ENCODE assay signal across 18 cellular contexts in genomic region chr2:120208381-120209353, GRCh38. TPM values are rescaled to one million over a fixed set of nuclear protein-coding genes. Genes with fewer than 3 reads are reported as not detected.
A peak's percentile ranks its signal among the peaks of the same experiment; 100 is the strongest.
DNase-seq lines count a peak whose midpoint lies in the region; ATAC-seq and TF ChIP-seq lines count a peak whose summit lies in the region.
"Had no signal": no experiment of that assay in that cellular context is flagged by ENCODE, and none has a peak within 500 bp of the region (broad histone marks: within the 10 kb centered on the region; RNA-seq: fewer than 3 reads in every experiment).

No MANE protein-coding gene starts in this region.

- peak overlapping the region; percentile 38 for H3K27ac Mint-ChIP-seq in activated CD4-positive, alpha-beta T cell treated with anti-CD3 and anti-CD28 coated beads, Interleukin-2, amount 10 ng/mL, durations not matched to agents 24 days and 14 days
- peak overlapping the region; percentile 74 for H3K27ac Mint-ChIP-seq in activated T-helper 17 cell treated with anti-CD3 and anti-CD28 coated beads, Interleukin-2, amount 50 U/mL, for 72 hours
- no peak overlapping the region for H3K27ac Mint-ChIP-seq in GM23338

- H3K36me3 Mint-ChIP-seq in activated CD4-positive, alpha-beta T cell treated with anti-CD3 and anti-CD28 coated beads, Interleukin-2, amount 10 ng/mL, durations not matched to agents 24 days and 14 days (ENCODE audit: low read depth), result peaks cover 3% of the 10 kb centered on the region
- no peaks in the 10 kb centered on the region for H3K36me3 Mint-ChIP-seq in activated T-helper 17 cell treated with anti-CD3 and anti-CD28 coated beads, Interleukin-2, amount 50 U/mL, for 72 hours (ENCODE audit: low read depth)
- H3K36me3 Mint-ChIP-seq in GM23338 (ENCODE audit: low read depth), result no peaks in the 10 kb centered on the region

- no peak overlapping the region for H2AFZ ChIP-seq in GM23338

- H3K79me2 ChIP-seq in GM23338 (replicated peaks; ENCODE audit: insufficient read depth), result no peaks in the 10 kb centered on the region

- H3K9ac ChIP-seq in BLaER1 treated with 17β-estradiol and CSF1 and Interleukin-3, amounts not matched to agents 10 nM and 100 nM, result no peak overlapping the region

- no peaks in the 10 kb centered on the region for H3K27me3 ChIP-seq in BLaER1 treated with 17β-estradiol and CSF1 and Interleukin-3, amounts not matched to agents 10 nM and 100 nM
- H3K27me3 ChIP-seq in neutrophil, result no peaks in the 10 kb centered on the region
- no peaks in the 10 kb centered on the region for H3K27me3 ChIP-seq in GM23338 (ENCODE audit: insufficient read depth)

- H3K9me2 ChIP-seq in GM23338 (ENCODE audit: insufficient read depth), result no peaks in the 10 kb centered on the region

- H3K27me3 Mint-ChIP-seq in activated CD4-positive, alpha-beta T cell treated with anti-CD3 and anti-CD28 coated beads, Interleukin-2, amount 10 ng/mL, durations not matched to agents 24 days and 14 days, result no peaks in the 10 kb centered on the region
- no peaks in the 10 kb centered on the region for H3K27me3 Mint-ChIP-seq in activated T-helper 17 cell treated with anti-CD3 and anti-CD28 coated beads, Interleukin-2, amount 50 U/mL, for 72 hours
- peaks cover 10% of the 10 kb centered on the region for H3K27me3 Mint-ChIP-seq in GM23338 (ENCODE audit: insufficient read depth, low read depth, poor library complexity)

- H3K27ac ChIP-seq in BLaER1 treated with 17β-estradiol and CSF1 and Interleukin-3, amounts not matched to agents 10 nM and 100 nM, result 0 out of 22 replicates have a peak overlapping the region, but pooled peaks of 1 of the 11 experiments have one; percentile 2
- H3K27ac ChIP-seq in neutrophil (peak overlapping the region; percentile 96), GM23338 (ENCODE audit: low read depth) (no peak overlapping the region)

- peak; percentile 54 for DNase-seq in activated CD4-positive, alpha-beta T cell treated with anti-CD3 and anti-CD28 coated beads, Interleukin-2, amount 10 ng/mL, durations not matched to agents 24 days and 14 days
- no peak for DNase-seq in activated CD4-positive, alpha-beta T cell treated with anti-CD3 and anti-CD28 coated beads, Interleukin-2, amount 50 U/mL, for 48 hours
- DNase-seq in GM23338 (ENCODE audit: low spot score), result no peak
- DNase-seq: COR-L47, DMS79 treated with DMSO at 0.1 percent for 48 hours, Kasumi-1, NCI-H1417, NCI-H1694 treated with DMSO at 0.1 percent for 48 hours, NCI-H2081 treated with DMSO at 0.1 percent for 48 hours, NCI-H2171 treated with DMSO at 0.1 percent for 48 hours, NCI-H524 treated with DMSO at 0.1 percent for 48 hours, NCI-H82 had no signal

- H3K9me3 Mint-ChIP-seq in activated CD4-positive, alpha-beta T cell treated with anti-CD3 and anti-CD28 coated beads, Interleukin-2, amount 10 ng/mL, durations not matched to agents 24 days and 14 days, result no peaks in the 10 kb centered on the region
- H3K9me3 Mint-ChIP-seq in activated T-helper 17 cell treated with anti-CD3 and anti-CD28 coated beads, Interleukin-2, amount 50 U/mL, for 72 hours, result no peaks in the 10 kb centered on the region
- H3K9me3 Mint-ChIP-seq in GM23338, result no peaks in the 10 kb centered on the region

- no peaks in the 10 kb centered on the region for H3K9me3 ChIP-seq in BLaER1 treated with 17β-estradiol and CSF1 and Interleukin-3, amounts not matched to agents 10 nM and 100 nM (replicated peaks in 1 of 11)
- no peaks in the 10 kb centered on the region for H3K9me3 ChIP-seq in neutrophil

- H3K4me1 ChIP-seq in BLaER1 treated with 17β-estradiol and CSF1 and Interleukin-3, amounts not matched to agents 10 nM and 100 nM, result peaks cover 24 to 50% (median 36%) of the 10 kb centered on the region in 10 experiments
- H3K4me1 ChIP-seq in neutrophil (ENCODE audit: control insufficient read depth in 1 of 2, insufficient read depth in 1 of 2, low read depth in 1 of 2, low read length in 1 of 2), result peaks cover 0 to 64% of the 10 kb centered on the region in 2 experiments
- no peaks in the 10 kb centered on the region for H3K4me1 ChIP-seq in GM23338 (ENCODE audit: insufficient read depth)

- H3F3A ChIP-seq in GM23338 (replicated peaks; ENCODE audit: low read depth), result no peaks in the 10 kb centered on the region

- H3K4me3 Mint-ChIP-seq in activated CD4-positive, alpha-beta T cell treated with anti-CD3 and anti-CD28 coated beads, Interleukin-2, amount 10 ng/mL, durations not matched to agents 24 days and 14 days, result no peak overlapping the region
- peak overlapping the region; percentile 25 for H3K4me3 Mint-ChIP-seq in activated T-helper 17 cell treated with anti-CD3 and anti-CD28 coated beads, Interleukin-2, amount 50 U/mL, for 72 hours
- H3K4me3 Mint-ChIP-seq in GM23338, result no peak overlapping the region

- no peaks in the 10 kb centered on the region for H3K36me3 ChIP-seq in BLaER1 treated with 17β-estradiol and CSF1 and Interleukin-3, amounts not matched to agents 10 nM and 100 nM
- H3K36me3 ChIP-seq in neutrophil, result no peaks in the 10 kb centered on the region
- H3K36me3 ChIP-seq in GM23338 (ENCODE audit: insufficient read depth), result no peaks in the 10 kb centered on the region

- no peak overlapping the region for H3K4me3 ChIP-seq in BLaER1 treated with 17β-estradiol and CSF1 and Interleukin-3, amounts not matched to agents 10 nM and 100 nM
- H3K4me3 ChIP-seq in neutrophil (ENCODE audit: low read depth in 1 of 2, low read length in 1 of 2) (no peak overlapping the region), GM23338 (no peak overlapping the region)

- ATAC-seq in activated T-helper 17 cell treated with anti-CD3 and anti-CD28 coated beads, Interleukin-2, amount 50 U/mL, for 72 hours (replicated peaks), result no peak
- no peak for ATAC-seq in HG02623 (IDR thresholded peaks at IDR 0.05; ENCODE audit: unreplicated experiment)
- ATAC-seq in GM18909 (IDR thresholded peaks at IDR 0.05; ENCODE audit: poor library complexity, unreplicated experiment), result no peak
- no peak for ATAC-seq in GM23338
- ATAC-seq: Panc1 had no signal

- H4K20me1 ChIP-seq in BLaER1 treated with 17β-estradiol and CSF1 and Interleukin-3, amounts not matched to agents 10 nM and 100 nM, result peaks cover 0 to 15% (median 0%) of the 10 kb centered on the region in 11 experiments; a peak in 2 of 22 replicates
- no peaks in the 10 kb centered on the region; the same call in 1 of the 2 replicates for H4K20me1 ChIP-seq in GM23338 (replicated peaks; ENCODE audit: insufficient read depth)

- TF ChIP-seq CTCF in neutrophil (IDR thresholded peaks at IDR 0.05) (no peak), GM23338 (conservative IDR thresholded peaks at IDR 0.05; ENCODE audit: low read depth in 2 of 2) (no peak)

- peaks cover 16% of the 10 kb centered on the region for H3K4me1 Mint-ChIP-seq in activated CD4-positive, alpha-beta T cell treated with anti-CD3 and anti-CD28 coated beads, Interleukin-2, amount 10 ng/mL, durations not matched to agents 24 days and 14 days
- H3K4me1 Mint-ChIP-seq in activated T-helper 17 cell treated with anti-CD3 and anti-CD28 coated beads, Interleukin-2, amount 50 U/mL, for 72 hours, result no peaks in the 10 kb centered on the region
- H3K4me1 Mint-ChIP-seq in GM23338, result peaks cover 5% of the 10 kb centered on the region

- peak overlapping the region in 8 of 11 experiments; percentile 25 to 65 (median 52); a peak in 15 of 22 replicates for H3K4me2 ChIP-seq in BLaER1 treated with 17β-estradiol and CSF1 and Interleukin-3, amounts not matched to agents 10 nM and 100 nM
- no peak overlapping the region for H3K4me2 ChIP-seq in GM23338

- intact Hi-C loops in activated CD4-positive, alpha-beta T cell treated with anti-CD3 and anti-CD28 coated beads, Interleukin-2, amount 10 ng/mL, durations not matched to agents 24 days and 14 days (cut with micrococcal nuclease), result no loop called here

TF ChIP-seq in GM23338, 12 proteins besides CTCF, POLR2A, EP300 and RAD21 (continues in another document):
- TF ChIP-seq STAT1 (IDR thresholded peaks at IDR 0.05; ENCODE audit: unreplicated experiment), result no peak
- TF ChIP-seq ZNF331 (CRISPR knock-in tag; IDR thresholded peaks at IDR 0.05; ENCODE audit: low read depth), result no peak
- TF ChIP-seq JUNB (IDR thresholded peaks at IDR 0.05; ENCODE audit: unreplicated experiment), result no peak
- no peak for TF ChIP-seq ZNF114 (CRISPR knock-in tag; IDR thresholded peaks at IDR 0.05)
- no peak for TF ChIP-seq ETS1 (IDR thresholded peaks at IDR 0.05)
- TF ChIP-seq NANOG (IDR thresholded peaks at IDR 0.05; ENCODE audit: borderline replicate concordance), result no peak
- TF ChIP-seq EZH2 (IDR thresholded peaks at IDR 0.05; ENCODE audit: low read depth, unreplicated experiment), result no peak

RNA-seq across cellular contexts. Expression of gene TMEM185B, which starts 14.5 kb away (rescaled TPM):
- total RNA-seq in activated CD4-positive, alpha-beta T cell treated with anti-CD3 and anti-CD28 coated beads, Interleukin-2, amount 10 ng/mL, durations not matched to agents 24 days and 14 days, result 44.3 and 45.8 TPM in 2 replicates
- total RNA-seq in activated T-helper 17 cell treated with anti-CD3 and anti-CD28 coated beads, Interleukin-2, amount 50 U/mL, for 72 hours, result 10 to 100 TPM; 28.0 to 31.2 TPM
- total RNA-seq in GM23338 (2014; rRNA removed; shearing (Covaris generic)), result 15.2 and 24.4 TPM in 2 replicates
- polyA plus RNA-seq in GM23338 (2016; fragmentation: Nextera tagmentation; extraction: Ambion mirVana), result 3.9 and 6.1 TPM in 2 replicates

RNA-seq across cellular contexts. Expression of gene RALB, which starts 44.0 kb away (rescaled TPM):
- total RNA-seq in activated CD4-positive, alpha-beta T cell treated with anti-CD3 and anti-CD28 coated beads, Interleukin-2, amount 10 ng/mL, durations not matched to agents 24 days and 14 days, result 72.1 and 80.0 TPM in 2 replicates
- 10 to 100 TPM; 77.4 to 91.9 TPM for total RNA-seq in activated T-helper 17 cell treated with anti-CD3 and anti-CD28 coated beads, Interleukin-2, amount 50 U/mL, for 72 hours
- 16.4 and 17.4 TPM in 2 replicates for total RNA-seq in GM23338 (2014; rRNA removed; shearing (Covaris generic))
- polyA plus RNA-seq in GM23338 (2016; fragmentation: Nextera tagmentation; extraction: Ambion mirVana), result 15.2 and 16.2 TPM in 2 replicates
